In the genomic region with DNA sequence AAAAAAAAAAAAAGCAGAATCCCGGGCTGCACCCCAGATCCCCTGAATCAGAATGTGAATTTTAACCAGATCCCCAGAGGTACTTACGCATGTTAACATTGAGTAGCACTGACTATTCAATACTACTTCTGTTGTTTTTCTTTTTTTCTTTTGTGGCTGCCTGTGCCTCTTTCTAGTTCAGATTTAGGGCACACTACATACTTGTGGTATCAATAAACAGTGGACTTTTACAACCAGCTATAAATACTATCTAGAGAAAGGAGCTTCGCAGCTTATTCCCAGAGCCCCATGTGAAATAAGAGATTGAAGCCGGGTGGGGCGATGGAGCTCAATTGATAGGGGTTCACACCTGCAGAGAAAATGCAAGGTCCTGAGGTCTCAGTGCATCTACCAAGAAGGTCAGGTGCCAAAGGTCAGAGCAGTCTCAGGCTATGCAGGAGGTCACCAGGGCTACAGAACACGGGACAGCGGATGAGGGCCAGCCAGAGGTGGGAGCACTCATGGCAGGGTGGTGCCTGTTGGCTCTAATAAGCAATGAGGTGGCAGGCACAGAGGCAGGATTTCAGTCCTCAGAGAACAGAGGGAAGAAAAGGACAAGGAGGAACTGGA, we compare ENCODE assay signal across 16 cellular contexts. TPM values are rescaled to one million over a fixed set of nuclear protein-coding genes. Genes with fewer than 3 reads are reported as not detected.
DNase-seq lines count a peak whose midpoint lies in the region; ATAC-seq and TF ChIP-seq lines count a peak whose summit lies in the region.
"Had no signal": no experiment of that assay in that cellular context is flagged by ENCODE, and none has a peak within 500 bp of the region (broad histone marks: within the 10 kb centered on the region; RNA-seq: fewer than 3 reads in every experiment).

No MANE protein-coding gene starts in this region.

- no peak overlapping the region for H2BK5ac ChIP-seq in neuronal stem cell (ENCODE audit: low read length)

- H3K27me3 ChIP-seq in breast epithelium (no peaks in the 10 kb centered on the region), neuronal stem cell (ENCODE audit: control insufficient read depth in 3 of 3, insufficient read depth in 3 of 3, low read depth in 1 of 3, low read length in 3 of 3) (no peaks in the 10 kb centered on the region)
- H3K27me3 ChIP-seq: suprapubic skin had no signal

- WGBS in neuronal stem cell (ENCODE audit: extremely low coverage in 2 of 2, insufficient read length in 2 of 2, insufficient replicate concordance in 1 of 2), 2 donors: no CpG with 5 or more reads among the region's 7 CpGs

- no peak for TF ChIP-seq POLR2A in breast epithelium (IDR thresholded peaks at IDR 0.05)

- H4K91ac ChIP-seq in neuronal stem cell (ENCODE audit: low read depth, low read length, poor library complexity): no peak overlapping the region

- no peaks in the 10 kb centered on the region for H3K9me3 ChIP-seq in breast epithelium
- H3K9me3 ChIP-seq in neuronal stem cell (replicated peaks in 1 of 2; ENCODE audit: control insufficient read depth in 2 of 2, insufficient read depth in 1 of 2, low read depth in 1 of 2, low read length in 2 of 2): no peaks in the 10 kb centered on the region
- H3K9me3 ChIP-seq: suprapubic skin had no signal

- H3K36me3 ChIP-seq in breast epithelium: no peaks in the 10 kb centered on the region
- no peaks in the 10 kb centered on the region for H3K36me3 ChIP-seq in neuronal stem cell (replicated peaks in 1 of 2; ENCODE audit: control insufficient read depth in 2 of 2, insufficient read depth in 2 of 2, low read length in 2 of 2)
- H3K36me3 ChIP-seq: suprapubic skin had no signal

- H3K4me1 ChIP-seq in breast epithelium (peaks cover 0 to 6% of the 10 kb centered on the region in 2 donors), neuronal stem cell (ENCODE audit: control insufficient read depth in 2 of 2, insufficient read depth in 1 of 2, low read depth in 1 of 2, low read length in 2 of 2) (peaks cover 25 to 40% of the 10 kb centered on the region in 2 donors)

- H3K14ac ChIP-seq in neuronal stem cell (ENCODE audit: low read length): no peak overlapping the region

- no peak overlapping the region for H3K4ac ChIP-seq in neuronal stem cell (ENCODE audit: low read length)

- no peak overlapping the region for H2AFZ ChIP-seq in neuronal stem cell (ENCODE audit: low read length)

- no peak overlapping the region for H2AK5ac ChIP-seq in neuronal stem cell (ENCODE audit: low read depth, low read length)

- no peak overlapping the region for H4K8ac ChIP-seq in neuronal stem cell (ENCODE audit: low read depth, low read length)

- intact Hi-C loops in breast epithelium (cut with DNase I; ENCODE audit: low total_unique reads): no loop called here

- H3K27ac ChIP-seq in breast epithelium: peak overlapping the region; percentile 77 to 89
- H3K27ac ChIP-seq in neuronal stem cell (replicated peaks; ENCODE audit: low read length): no peak overlapping the region
- H3K27ac ChIP-seq: suprapubic skin had no signal

- CTCF ChIA-PET in GM10248 (lab: Yijun Ruan, JAX): no interaction called here

- H3K18ac ChIP-seq in neuronal stem cell (ENCODE audit: low read length): peak overlapping the region; percentile 29

- no peak overlapping the region for H3K4me2 ChIP-seq in neuronal stem cell (ENCODE audit: insufficient read depth, low read length, poor library complexity, severe bottlenecking)

- TF ChIP-seq CTCF in breast epithelium (IDR thresholded peaks at IDR 0.05): no peak
- TF ChIP-seq CTCF in GM10248 (IDR thresholded peaks at IDR 0.05; ENCODE audit: control extremely low read depth, extremely low read depth, low read depth, missing control alignments): no peak

- no peak overlapping the region for H2BK120ac ChIP-seq in neuronal stem cell (ENCODE audit: low read depth, low read length)

- no peak overlapping the region for H3K4me3 ChIP-seq in breast epithelium
- H3K4me3 ChIP-seq in neuronal stem cell (ENCODE audit: low read length in 2 of 2): no peak overlapping the region
- H3K4me3 ChIP-seq: suprapubic skin had no signal

- POLR2A ChIA-PET in GM10248 (lab: Yijun Ruan, JAX): no interaction called here

- no peak overlapping the region for H3K23ac ChIP-seq in neuronal stem cell (ENCODE audit: low read depth, low read length, poor library complexity)

- H3K9ac ChIP-seq in neuronal stem cell (ENCODE audit: low read depth, low read length, poor library complexity): no peak overlapping the region

- no peak overlapping the region for H2BK15ac ChIP-seq in neuronal stem cell (ENCODE audit: low read length)

- H2BK12ac ChIP-seq in neuronal stem cell (ENCODE audit: low read length): no peak overlapping the region

- ATAC-seq in HG03097 (IDR thresholded peaks at IDR 0.05; ENCODE audit: low FRiP score, unreplicated experiment): no peak
- ATAC-seq: activated naive CD4-positive, alpha-beta T cell treated with anti-CD3 and anti-CD28 coated beads, Interleukin-2, amount 50 U/mL, for 72 hours; activated T-cell treated with anti-CD3 and anti-CD28 coated beads, Interleukin-2, amount 50 U/mL, for 72 hours had no signal

- H3K79me1 ChIP-seq in neuronal stem cell (ENCODE audit: low read depth, low read length): peaks cover 2% of the 10 kb centered on the region

- DNase-seq in LoVo (ENCODE audit: low spot score) (peak; percentile 54), breast epithelium (ENCODE audit: low spot score in 2 of 2) (no peak), neuronal stem cell (ENCODE audit: low spot score) (no peak), DMS79 (lab: John Stamatoyannopoulos, UW) (no peak), GM10248 (ENCODE audit: extremely low spot score) (no peak)
- no peak for DNase-seq in activated CD8-positive, alpha-beta memory T cell treated with anti-CD3 and anti-CD28 coated beads, Interleukin-2, amount 50 U/mL, for 48 hours
- DNase-seq: activated CD4-positive, alpha-beta memory T cell treated with anti-CD3 and anti-CD28 coated beads, Interleukin-2, amount 10 ng/mL, durations not matched to agents 7 days and 5 days; activated T-cell treated with anti-CD3 and anti-CD28 coated beads, Interleukin-2, amount 50 U/mL, for 72 hours; C1 segment of cervical spinal cord; DMS153; NCI-H1417 treated with DMSO at 0.1 percent for 48 hours; stimulated activated CD4-positive, alpha-beta T cell treated with anti-CD3 and anti-CD28 coated beads, Interleukin-4, amount 100 ng/mL, for 1 hour; SW 1271 had no signal

RNA-seq across cellular contexts. Expression of a gene that starts 22.3 kb away (rescaled TPM):
- 10 to 100 TPM in 2 of 3 donors, under 1 TPM in 1; 0.96 to 59.9 (median 59.6) TPM for total RNA-seq in breast epithelium
- 11.4 TPM for polyA plus RNA-seq in neuronal stem cell (2013, experiment 1 of 2)
- 12.7 TPM for polyA plus RNA-seq in neuronal stem cell (2013, experiment 2 of 2)
- total RNA-seq: activated CD4-positive, alpha-beta memory T cell treated with anti-CD3 and anti-CD28 coated beads, Interleukin-2, amount 10 ng/mL, durations not matched to agents 7 days and 5 days had no signal
